ENCODE assay signal across 25 cellular contexts in the genomic region with DNA sequence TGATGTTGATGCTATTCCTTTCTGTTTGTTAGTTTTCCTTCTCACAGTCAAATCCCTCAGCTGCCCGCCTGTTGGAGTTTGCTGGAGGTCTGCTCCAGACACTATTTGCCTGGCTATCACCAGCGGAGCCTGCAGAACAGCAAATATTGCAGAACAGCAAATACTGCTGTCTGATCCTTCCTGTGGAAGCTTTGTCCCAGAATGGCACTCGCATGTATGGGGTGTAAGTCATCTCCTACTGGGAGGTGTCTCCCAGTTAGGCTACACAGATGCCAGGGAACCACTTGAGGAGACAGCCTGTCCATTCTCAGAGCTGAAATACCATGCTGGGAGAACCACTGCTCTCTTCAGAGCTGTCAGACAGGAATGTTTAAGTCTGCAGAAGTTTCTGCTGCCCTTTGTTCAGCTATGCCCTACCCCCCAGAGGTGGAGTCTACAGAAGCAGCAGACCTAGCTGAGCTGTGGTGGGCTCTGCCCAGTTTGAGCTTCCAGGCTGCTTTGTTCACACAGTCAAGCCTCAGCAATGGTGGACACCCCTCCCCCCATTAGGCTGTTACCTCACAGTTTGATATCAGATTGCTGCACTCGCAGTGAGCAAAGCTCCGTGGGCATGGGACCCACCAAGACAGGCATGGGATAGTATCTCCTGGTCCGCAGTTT.
"Had no signal": no experiment of that assay in that cellular context is flagged by ENCODE, and none has a peak within 500 bp of the region (broad histone marks: within the 10 kb centered on the region; RNA-seq: fewer than 3 reads in every experiment).

No MANE protein-coding gene starts in this region.

- ATAC-seq: left colon; mucosa of descending colon; naive thymus-derived CD4-positive, alpha-beta T cell; natural killer cell treated with Interleukin-12 subunit alpha and Interleukin-12 subunit beta and Interleukin-15 and Interleukin-18, amount 100 ng/mL, for 72 hours; right cardiac atrium; sciatic nerve; stimulated activated effector memory CD8-positive, alpha-beta T cell treated with anti-CD3 and anti-CD28 coated beads, Interleukin-12 subunit alpha, Interleukin-12 subunit beta, amount 100 ng/mL, for 72 hours; upper lobe of right lung had no signal

- DNase-seq: hypothalamus; immature natural killer cell; kidney; left colon; left ventricle myocardium inferior; mesendoderm; midbrain; mucosa of descending colon; naive thymus-derived CD4-positive, alpha-beta T cell; ovary; retina; right cardiac atrium; small intestine; spleen; stimulated activated CD4-positive, alpha-beta T cell treated with anti-CD3 and anti-CD28 coated beads, Interleukin-4, amount 100 ng/mL, for 24 hours; stimulated activated naive CD4-positive, alpha-beta T cell; tibial artery; trophoblast cell; upper lobe of right lung had no signal

- H3K9me3 ChIP-seq: mucosa of descending colon, ovary, suprapubic skin, thoracic aorta, upper lobe of right lung had no signal

- H3K36me3 ChIP-seq: left ventricle myocardium inferior, ovary, spleen, suprapubic skin, thoracic aorta, tibial artery, upper lobe of right lung had no signal

- H3K4me3 ChIP-seq: left ventricle myocardium inferior, lung, mucosa of descending colon, ovary, spleen, suprapubic skin, thoracic aorta, tibial artery, upper lobe of right lung had no signal

- H3K27me3 ChIP-seq: ovary, suprapubic skin, tibial artery, upper lobe of right lung had no signal

- H3K27ac ChIP-seq: left ventricle myocardium inferior, ovary, spleen, suprapubic skin, thoracic aorta, tibial artery, upper lobe of right lung had no signal

- H3K4me1 ChIP-seq: left ventricle myocardium inferior, spleen, suprapubic skin, tibial artery, upper lobe of right lung had no signal
